ENCODE assay signal across 17 cellular contexts in genomic region chr10:7015457-7015856, GRCh38.
"Had no signal": no experiment of that assay in that cellular context is flagged by ENCODE, and none has a peak within 500 bp of the region (broad histone marks: within the 10 kb centered on the region; RNA-seq: fewer than 3 reads in every experiment).

No MANE protein-coding gene starts in this region.

- H3K9me3 ChIP-seq: adrenal gland had no signal

- H3K4me3 ChIP-seq: adrenal gland had no signal

- DNase-seq: activated CD4-positive, alpha-beta T cell treated with anti-CD3 and anti-CD28 coated beads for 1 hour; activated CD4-positive, alpha-beta T cell treated with anti-CD3 and anti-CD28 coated beads, Interleukin-2, amount 50 U/mL, for 48 hours; activated gamma-delta T cell treated with Interleukin-2 at 50 U/mL for 16 hours; adrenal gland; effector memory CD4-positive, alpha-beta T cell; hippocampal formation; nephron progenitor cell; occipital lobe; retina; stimulated activated CD8-positive, alpha-beta memory T cell treated with anti-CD3 and anti-CD28 coated beads, Interleukin-4, amount 100 ng/mL, for 48 hours; stimulated activated naive CD4-positive, alpha-beta T cell treated with Interleukin-2 at 50 U/mL for 16 hours; T-helper 2 cell; trophoblast cell; WERI-Rb-1 had no signal

- H3K27ac ChIP-seq: adrenal gland, WERI-Rb-1 had no signal

- H3K4me1 ChIP-seq: adrenal gland had no signal

- H3K27ac Mint-ChIP-seq: activated naive CD4-positive, alpha-beta T cell treated with anti-CD3 and anti-CD28 coated beads, Interleukin-2, amount 50 U/mL, for 72 hours; dendritic cell treated with granulocyte-macrophage colony-stimulating factor and Interleukin-4, amounts not matched to agents 40 ng/mL and 50 ng/mL, for 4 days; nephron progenitor cell had no signal

- H3K27me3 Mint-ChIP-seq: dendritic cell treated with granulocyte-macrophage colony-stimulating factor and Interleukin-4, amounts not matched to agents 40 ng/mL and 50 ng/mL, for 4 days had no signal

- H3K36me3 ChIP-seq: adrenal gland, WERI-Rb-1 had no signal

- ATAC-seq: left lobe of liver had no signal

- H3K4me3 Mint-ChIP-seq: dendritic cell treated with granulocyte-macrophage colony-stimulating factor and Interleukin-4, amounts not matched to agents 40 ng/mL and 50 ng/mL, for 4 days; nephron progenitor cell had no signal

- H3K27me3 ChIP-seq: adrenal gland had no signal
